18 cellular contexts compared by ENCODE assay signal in the genomic region with DNA sequence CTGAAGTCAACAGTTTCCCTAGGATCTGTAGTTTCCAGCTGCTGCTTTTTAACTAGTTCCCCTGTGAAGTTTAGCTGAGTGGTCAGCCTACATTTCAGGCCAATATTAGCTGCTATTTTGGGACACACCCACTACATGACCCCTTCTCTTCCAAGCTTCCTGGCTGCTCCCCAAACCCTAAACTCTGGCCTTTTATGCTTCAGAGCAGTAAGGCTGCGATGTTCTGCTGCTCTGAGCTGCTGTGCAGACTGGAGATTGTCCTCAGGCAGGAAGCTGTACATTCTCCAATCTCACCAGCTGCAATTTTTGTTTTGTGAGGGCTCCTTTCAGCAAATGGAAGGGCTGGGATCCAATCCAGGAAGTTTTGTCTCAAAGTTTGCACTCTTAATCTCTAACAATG. TPM values are rescaled to one million over a fixed set of nuclear protein-coding genes. Genes with fewer than 3 reads are reported as not detected.
DNase-seq lines count a peak whose midpoint lies in the region; ATAC-seq and TF ChIP-seq lines count a peak whose summit lies in the region.
"Had no signal": no experiment of that assay in that cellular context is flagged by ENCODE, and none has a peak within 500 bp of the region (broad histone marks: within the 10 kb centered on the region; RNA-seq: fewer than 3 reads in every experiment).

No MANE protein-coding gene starts in this region.

- CTCF ChIA-PET in Calu3 (lab: Charles Lee), result no interaction called here

- H3K9ac ChIP-seq in SK-N-MC (ENCODE audit: insufficient read length), result no peak overlapping the region

- H3K27ac Mint-ChIP-seq in Calu3 (ENCODE audit: unreplicated experiment), result peak overlapping the region; percentile 50
- peak overlapping the region; percentile 74 to 98 (median 94) for H3K27ac Mint-ChIP-seq in nephron
- H3K27ac Mint-ChIP-seq: CD4-positive, alpha-beta memory T cell had no signal

- no peak for TF ChIP-seq CTCF in Calu3 (IDR thresholded peaks at IDR 0.05; ENCODE audit: unreplicated experiment)
- no peak for TF ChIP-seq CTCF in left ventricle myocardium inferior (IDR thresholded peaks at IDR 0.05; ENCODE audit: borderline replicate concordance)
- TF ChIP-seq CTCF in nephron (IDR thresholded peaks at IDR 0.05; ENCODE audit: unreplicated experiment in 3 of 3), result no peak

- no TSS peak for BruUV-seq in Calu3 (replicated peaks; lab: Mats Ljungman, UMichigan)

- 0 out of 2 replicates have a peak overlapping the region, but pooled peaks have one; percentile 30 for H3K27ac ChIP-seq in SK-N-MC
- peak overlapping the region; percentile 24 for H3K27ac ChIP-seq in left ventricle myocardium inferior (replicated peaks)
- H3K27ac ChIP-seq: Peyer's patch had no signal

- H3K27me3 Mint-ChIP-seq in Calu3 (ENCODE audit: unreplicated experiment) (no peaks in the 10 kb centered on the region), nephron (ENCODE audit: low read depth) (peaks cover 4% of the 10 kb centered on the region)
- H3K27me3 Mint-ChIP-seq: CD4-positive, alpha-beta memory T cell had no signal

- peaks cover 3% of the 10 kb centered on the region for H3K4me1 ChIP-seq in left ventricle myocardium inferior
- H3K4me1 ChIP-seq: Peyer's patch had no signal

- H3K4me3 Mint-ChIP-seq in Calu3 (ENCODE audit: low read depth, unreplicated experiment) (no peak overlapping the region), nephron (peak overlapping the region in 2 of 3 experiments; percentile 2 to 27)
- H3K4me3 Mint-ChIP-seq: CD4-positive, alpha-beta memory T cell had no signal

- H3K9me3 Mint-ChIP-seq in Calu3 (ENCODE audit: low read depth, unreplicated experiment) (no peaks in the 10 kb centered on the region), nephron (no peaks in the 10 kb centered on the region)

- H3K4me1 Mint-ChIP-seq in Calu3 (ENCODE audit: low read depth, unreplicated experiment), result peaks cover 20% of the 10 kb centered on the region
- H3K4me1 Mint-ChIP-seq in nephron, result peaks cover 32% of the 10 kb centered on the region

- intact Hi-C loops in Calu3 (cut with micrococcal nuclease; ENCODE audit: unreplicated experiment), result loop anchor here (10.0 kb wide), 1 partner anchor 1357 kb away; no protein-coding TSS in a partner anchor
- intact Hi-C loops in left ventricle myocardium inferior (cut with micrococcal nuclease), result no loop called here

- no peaks in the 10 kb centered on the region for H3K36me3 ChIP-seq in SK-N-MC (ENCODE audit: insufficient read depth, low read length)
- no peaks in the 10 kb centered on the region for H3K36me3 ChIP-seq in left ventricle myocardium inferior
- H3K36me3 ChIP-seq: Peyer's patch had no signal

- H3K9me3 ChIP-seq in SK-N-MC (ENCODE audit: low read depth, low read length) (no peaks in the 10 kb centered on the region), left ventricle myocardium inferior (replicated peaks) (no peaks in the 10 kb centered on the region)
- H3K9me3 ChIP-seq: Peyer's patch had no signal

- H3K4me3 ChIP-seq in SK-N-MC, result 0 out of 2 replicates have a peak overlapping the region, but pooled peaks have one; percentile 21
- H3K4me3 ChIP-seq in left ventricle myocardium inferior, result no peak overlapping the region
- H3K4me3 ChIP-seq: Peyer's patch had no signal

- H3K27me3 ChIP-seq in left ventricle myocardium inferior (ENCODE audit: low read depth), result no peaks in the 10 kb centered on the region
- H3K27me3 ChIP-seq: Peyer's patch had no signal

- ATAC-seq in GM21825 (IDR thresholded peaks at IDR 0.05; ENCODE audit: unreplicated experiment), result no peak

- no peaks in the 10 kb centered on the region for H3K36me3 Mint-ChIP-seq in Calu3 (ENCODE audit: insufficient read depth, unreplicated experiment)
- no peaks in the 10 kb centered on the region for H3K36me3 Mint-ChIP-seq in nephron (ENCODE audit: low read depth)
- H3K36me3 Mint-ChIP-seq: CD4-positive, alpha-beta memory T cell had no signal

- DNase-seq in Calu3 (no peak), SK-N-MC (ENCODE audit: low read depth, low spot score) (no peak), left ventricle myocardium inferior (no peak), EL (no peak), NCI-H526 (lab: John Stamatoyannopoulos, UW) (no peak)
- DNase-seq: CD4-positive, alpha-beta memory T cell; DND-41; MV-4-11; NCI-H1105; NCI-H1436 treated with DMSO at 0.1 percent for 48 hours; NCI-H187 treated with DMSO at 0.1 percent for 48 hours; NCI-H524 treated with DMSO at 0.1 percent for 48 hours; Peyer's patch had no signal

RNA-seq across cellular contexts. Expression of gene WDR72, which starts 48.0 kb away (rescaled TPM):
- 3.7 and 3.9 TPM in 2 replicates for total RNA-seq in Calu3 (2022)
- not detected for total RNA-seq in left ventricle myocardium inferior
- total RNA-seq: A673; CD4-positive, alpha-beta memory T cell; LHCN-M2; MCF 10A; Peyer's patch had no signal
